22 cellular contexts compared by ENCODE assay signal in genomic region chr17:63431618-63431938, GRCh38. TPM values are rescaled to one million over a fixed set of nuclear protein-coding genes. Genes with fewer than 3 reads are reported as not detected.
A peak's percentile ranks its signal among the peaks of the same experiment; 100 is the strongest.
DNase-seq lines count a peak whose midpoint lies in the region; ATAC-seq and TF ChIP-seq lines count a peak whose summit lies in the region.
"Had no signal": no experiment of that assay in that cellular context is flagged by ENCODE, and none has a peak within 500 bp of the region (broad histone marks: within the 10 kb centered on the region; RNA-seq: fewer than 3 reads in every experiment).

No MANE protein-coding gene starts in this region.

- no peaks in the 10 kb centered on the region for H3K27me3 Mint-ChIP-seq in activated CD4-positive, alpha-beta memory T cell treated with anti-CD3 and anti-CD28 coated beads, Interleukin-2, amount 10 ng/mL, durations not matched to agents 7 days and 5 days
- no peaks in the 10 kb centered on the region for H3K27me3 Mint-ChIP-seq in activated CD4-positive, alpha-beta memory T cell treated with anti-CD3 and anti-CD28 coated beads for 36 hours
- H3K27me3 Mint-ChIP-seq: activated CD4-positive, alpha-beta T cell treated with anti-CD3 and anti-CD28 coated beads for 36 hours; central memory CD8-positive, alpha-beta T cell had no signal

- no peaks in the 10 kb centered on the region for H3K27me3 ChIP-seq in body of pancreas
- no peaks in the 10 kb centered on the region for H3K27me3 ChIP-seq in mucosa of stomach (ENCODE audit: control insufficient read depth, insufficient read depth, low read length)
- H3K27me3 ChIP-seq in upper lobe of right lung = no peaks in the 10 kb centered on the region
- H3K27me3 ChIP-seq: BLaER1, esophagus muscularis mucosa, neural progenitor cell, thyroid gland had no signal

- no peak for TF ChIP-seq POLR2A in body of pancreas (IDR thresholded peaks at IDR 0.05)

- no peaks in the 10 kb centered on the region for H3K9me3 Mint-ChIP-seq in activated CD4-positive, alpha-beta memory T cell treated with anti-CD3 and anti-CD28 coated beads, Interleukin-2, amount 10 ng/mL, durations not matched to agents 7 days and 5 days
- H3K9me3 Mint-ChIP-seq in activated CD4-positive, alpha-beta memory T cell treated with anti-CD3 and anti-CD28 coated beads for 36 hours = no peaks in the 10 kb centered on the region
- H3K9me3 Mint-ChIP-seq: central memory CD8-positive, alpha-beta T cell; H9; neural progenitor cell; stimulated activated naive B cell treated with anti-CD40 and anti-IgM and Interleukin-4, amounts not matched to agents 10 μg/mL and 1 μg/mL and 100 μg/mL, for 72 hours had no signal

- peaks cover 75% of the 10 kb centered on the region for H3K4me1 Mint-ChIP-seq in activated CD4-positive, alpha-beta memory T cell treated with anti-CD3 and anti-CD28 coated beads, Interleukin-2, amount 10 ng/mL, durations not matched to agents 7 days and 5 days
- H3K4me1 Mint-ChIP-seq in activated CD4-positive, alpha-beta memory T cell treated with anti-CD3 and anti-CD28 coated beads for 36 hours (ENCODE audit: low read depth) = peaks cover 41% of the 10 kb centered on the region

- peak overlapping the region; percentile 69 to 87 (median 76) for H3K27ac ChIP-seq in body of pancreas
- peak overlapping the region; percentile 72 for H3K27ac ChIP-seq in upper lobe of right lung
- H3K27ac ChIP-seq: BLaER1, neural progenitor cell, thyroid gland had no signal

- peak overlapping the region; percentile 40 for H3K27ac Mint-ChIP-seq in activated CD4-positive, alpha-beta memory T cell treated with anti-CD3 and anti-CD28 coated beads, Interleukin-2, amount 10 ng/mL, durations not matched to agents 7 days and 5 days
- no peak overlapping the region for H3K27ac Mint-ChIP-seq in activated CD4-positive, alpha-beta memory T cell treated with anti-CD3 and anti-CD28 coated beads for 36 hours
- H3K27ac Mint-ChIP-seq: activated CD4-positive, alpha-beta T cell treated with anti-CD3 and anti-CD28 coated beads for 36 hours; stimulated activated naive B cell treated with anti-CD40 and anti-IgM and Interleukin-4, amounts not matched to agents 10 μg/mL and 1 μg/mL and 100 μg/mL, for 72 hours had no signal

- peaks cover 14% of the 10 kb centered on the region for H3K36me3 Mint-ChIP-seq in activated CD4-positive, alpha-beta memory T cell treated with anti-CD3 and anti-CD28 coated beads, Interleukin-2, amount 10 ng/mL, durations not matched to agents 7 days and 5 days (ENCODE audit: low read depth)
- H3K36me3 Mint-ChIP-seq in activated CD4-positive, alpha-beta memory T cell treated with anti-CD3 and anti-CD28 coated beads for 36 hours = peaks cover 3% of the 10 kb centered on the region

- POLR2A ChIA-PET in activated CD4-positive, alpha-beta memory T cell treated with anti-CD3 and anti-CD28 coated beads, Interleukin-2, amount 10 ng/mL, durations not matched to agents 7 days and 5 days (lab: Charles Lee) = interaction anchor here (1.1 to 1.3 kb wide), 2 partner anchors 118 to 190 kb away, joined by 3 read pairs; partner anchors contain the start of gene MAP3K3
- POLR2A ChIA-PET in activated CD4-positive, alpha-beta memory T cell treated with anti-CD3 and anti-CD28 coated beads for 36 hours (lab: Charles Lee) = no interaction called here

- no peaks in the 10 kb centered on the region for H3K36me3 ChIP-seq in body of pancreas (replicated peaks in 1 of 2; ENCODE audit: insufficient read depth in 1 of 2, low read depth in 2 of 2)
- peaks cover 4% of the 10 kb centered on the region for H3K36me3 ChIP-seq in mucosa of stomach (ENCODE audit: control insufficient read depth, insufficient read depth, low read length)
- no peaks in the 10 kb centered on the region for H3K36me3 ChIP-seq in upper lobe of right lung
- H3K36me3 ChIP-seq: BLaER1, neural progenitor cell had no signal

- H3K4me1 ChIP-seq in body of pancreas (peaks cover 50% of the 10 kb centered on the region), mucosa of stomach (ENCODE audit: control insufficient read depth, insufficient read depth, low read length) (peaks cover 64% of the 10 kb centered on the region), upper lobe of right lung (peaks cover 57% of the 10 kb centered on the region)
- H3K4me1 ChIP-seq: neural progenitor cell had no signal

- no peak overlapping the region for H3K4me3 Mint-ChIP-seq in activated CD4-positive, alpha-beta memory T cell treated with anti-CD3 and anti-CD28 coated beads, Interleukin-2, amount 10 ng/mL, durations not matched to agents 7 days and 5 days
- no peak overlapping the region for H3K4me3 Mint-ChIP-seq in activated CD4-positive, alpha-beta memory T cell treated with anti-CD3 and anti-CD28 coated beads for 36 hours
- H3K4me3 Mint-ChIP-seq: activated CD4-positive, alpha-beta T cell treated with anti-CD3 and anti-CD28 coated beads for 36 hours; central memory CD8-positive, alpha-beta T cell; H9; neural progenitor cell; stimulated activated naive B cell treated with anti-CD40 and anti-IgM and Interleukin-4, amounts not matched to agents 10 μg/mL and 1 μg/mL and 100 μg/mL, for 72 hours had no signal

- H3K9me3 ChIP-seq in body of pancreas (no peaks in the 10 kb centered on the region), mucosa of stomach (ENCODE audit: control insufficient read depth, low read length) (no peaks in the 10 kb centered on the region), upper lobe of right lung (no peaks in the 10 kb centered on the region)
- H3K9me3 ChIP-seq: BLaER1, esophagus muscularis mucosa, thyroid gland had no signal

- TF ChIP-seq CTCF in body of pancreas (IDR thresholded peaks at IDR 0.05) (no peak), upper lobe of right lung (IDR thresholded peaks at IDR 0.05) (no peak)

- WGBS in body of pancreas, 2 donors = 66 to 72% methylated on average over 7 of the region's 7 CpGs

- ATAC-seq in body of pancreas (no peak), upper lobe of right lung (no peak)
- ATAC-seq: activated CD4-positive, alpha-beta T cell treated with anti-CD3 and anti-CD28 coated beads for 36 hours; left cardiac atrium; stimulated activated naive B cell treated with anti-CD40 and anti-IgM and Interleukin-4, amounts not matched to agents 10 μg/mL and 1 μg/mL and 100 μg/mL, for 72 hours had no signal

- peak overlapping the region; percentile 42 for H3K9ac ChIP-seq in mucosa of stomach (ENCODE audit: low read length)
- H3K9ac ChIP-seq: BLaER1, neural progenitor cell had no signal

- H3K4me3 ChIP-seq in body of pancreas = no peak overlapping the region
- no peak overlapping the region for H3K4me3 ChIP-seq in mucosa of stomach (ENCODE audit: low read length)
- no peak overlapping the region for H3K4me3 ChIP-seq in upper lobe of right lung
- H3K4me3 ChIP-seq: BLaER1, esophagus muscularis mucosa, neural progenitor cell, thyroid gland had no signal

- no peak for DNase-seq in activated CD4-positive, alpha-beta memory T cell treated with anti-CD3 and anti-CD28 coated beads, Interleukin-2, amount 10 ng/mL, durations not matched to agents 7 days and 5 days
- no peak for DNase-seq in activated CD4-positive, alpha-beta memory T cell treated with anti-CD3 and anti-CD28 coated beads for 36 hours
- DNase-seq in body of pancreas (no peak), upper lobe of right lung (peak; percentile 45), COLO668 (lab: John Stamatoyannopoulos, UW; ENCODE audit: unreplicated experiment) (no peak), cerebellum (ENCODE audit: low spot score) (no peak), NCI-H226 (no peak)
- DNase-seq: activated CD4-positive, alpha-beta T cell treated with anti-CD3 and anti-CD28 coated beads for 36 hours; activated gamma-delta T cell treated with Interleukin-2 at 50 U/mL for 16 hours; amniotic stem cell; effector CD4-positive, alpha-beta T cell; H9; midbrain; NCI-H1436; stimulated activated naive B cell treated with anti-CD40 and anti-IgM and Interleukin-4, amounts not matched to agents 10 μg/mL and 1 μg/mL and 100 μg/mL, for 72 hours; thyroid gland had no signal

- intact Hi-C loops in activated CD4-positive, alpha-beta memory T cell treated with anti-CD3 and anti-CD28 coated beads for 36 hours (cut with micrococcal nuclease) = no loop called here
- intact Hi-C loops in body of pancreas (cut with DNase I) (loop anchor here (5.0 kb wide), 1 partner anchor 176 kb away; no protein-coding TSS in a partner anchor), upper lobe of right lung (cut with DNase I) (no loop called here)

- CTCF ChIA-PET in activated CD4-positive, alpha-beta memory T cell treated with anti-CD3 and anti-CD28 coated beads, Interleukin-2, amount 10 ng/mL, durations not matched to agents 7 days and 5 days (lab: Charles Lee) = interaction anchor here (1.9 to 3.1 kb wide), 3 partner anchors 14 to 180 kb away, joined by 5 to 20 read pairs (median 7); partner anchors contain the start of gene CYB561
- CTCF ChIA-PET in activated CD4-positive, alpha-beta memory T cell treated with anti-CD3 and anti-CD28 coated beads for 36 hours (lab: Charles Lee) = interaction anchor here (1.4 to 9.7 kb wide), 3 partner anchors 47 to 278 kb away, joined by 4 to 243 read pairs (median 9); no protein-coding TSS in a partner anchor

RNA-seq across cellular contexts. Expression of gene CYB561, which starts 14.5 kb away (rescaled TPM):
- total RNA-seq in activated CD4-positive, alpha-beta memory T cell treated with anti-CD3 and anti-CD28 coated beads, Interleukin-2, amount 10 ng/mL, durations not matched to agents 7 days and 5 days = 10 to 100 TPM; 28.9 to 30.3 TPM
- 1 to 10 TPM; 9.4 to 9.7 TPM for total RNA-seq in activated CD4-positive, alpha-beta memory T cell treated with anti-CD3 and anti-CD28 coated beads for 36 hours
- 100 to 1,000 TPM in 1 of 2 donors, 10 to 100 TPM in 1; 61.5 to 137 TPM for total RNA-seq in body of pancreas
- 55.5 TPM for total RNA-seq in upper lobe of right lung
- 19.0 TPM for total RNA-seq in cerebellum

RNA-seq across cellular contexts. Expression of gene ACE, which starts 45.3 kb away (rescaled TPM):
- 10 to 100 TPM; 10.6 to 12.2 TPM for total RNA-seq in activated CD4-positive, alpha-beta memory T cell treated with anti-CD3 and anti-CD28 coated beads, Interleukin-2, amount 10 ng/mL, durations not matched to agents 7 days and 5 days
- total RNA-seq in activated CD4-positive, alpha-beta memory T cell treated with anti-CD3 and anti-CD28 coated beads for 36 hours = 1 to 10 TPM; 2.2 to 2.6 TPM
- total RNA-seq in body of pancreas (1 to 10 TPM; 5.3 to 6.2 TPM), upper lobe of right lung (64.1 TPM), cerebellum (7.3 TPM)
